Comparison of ENCODE assay signal across 34 cellular contexts in the genomic region with DNA sequence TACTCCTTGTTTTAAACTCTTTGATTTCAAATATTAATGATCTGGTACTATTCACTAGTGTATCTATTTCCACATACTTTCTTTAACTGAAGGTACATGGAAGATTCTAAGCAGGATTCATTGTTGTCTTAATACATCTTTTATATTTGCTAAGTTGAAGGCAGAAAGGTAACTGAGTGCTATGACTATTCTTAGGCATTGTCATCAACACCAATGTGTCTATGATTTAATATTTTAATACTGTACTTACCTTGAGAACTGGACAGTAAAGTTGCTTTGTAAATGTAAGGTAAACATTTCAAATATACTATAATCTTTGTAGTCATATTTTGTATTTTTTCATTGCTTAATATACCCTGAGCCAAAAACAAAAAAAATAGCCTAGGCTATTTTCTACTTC.
"Had no signal": no experiment of that assay in that cellular context is flagged by ENCODE, and none has a peak within 500 bp of the region (broad histone marks: within the 10 kb centered on the region; RNA-seq: fewer than 3 reads in every experiment).

No MANE protein-coding gene starts in this region.

- DNase-seq: Karpas-422, Kasumi-1, KG1, MG63, MM.1S, MV-4-11, NCI-H1048, NCI-H1092, NCI-H1092 treated with DMSO at 0.1 percent for 48 hours, NCI-H1105, NCI-H1105 treated with DMSO at 0.1 percent for 48 hours, NCI-H1417, NCI-H1417 treated with DMSO at 0.1 percent for 48 hours, NCI-H1436, NCI-H1436 treated with DMSO at 0.1 percent for 48 hours, NCI-H146, NCI-H1694, NCI-H1694 treated with DMSO at 0.1 percent for 48 hours, NCI-H187, NCI-H187 treated with DMSO at 0.1 percent for 48 hours, NCI-H1930, NCI-H2029, NCI-H2029 treated with DMSO at 0.1 percent for 48 hours, NCI-H2081, NCI-H2081 treated with DMSO at 0.1 percent for 48 hours, NCI-H2107, NCI-H2171, NCI-H2171 treated with DMSO at 0.1 percent for 48 hours, NCI-H2227 treated with DMSO at 0.1 percent for 48 hours, NCI-H226, NCI-H345, NCI-H446, NCI-H446 treated with DMSO at 0.1 percent for 48 hours had no signal

- H3K9me3 ChIP-seq: MG63 had no signal

- H3K36me3 ChIP-seq: MG63 had no signal

- H3K4me3 ChIP-seq: MG63 had no signal

- H3K27ac ChIP-seq: KMS-11 had no signal

- H3K27me3 ChIP-seq: MG63 had no signal
